In the genomic region with DNA sequence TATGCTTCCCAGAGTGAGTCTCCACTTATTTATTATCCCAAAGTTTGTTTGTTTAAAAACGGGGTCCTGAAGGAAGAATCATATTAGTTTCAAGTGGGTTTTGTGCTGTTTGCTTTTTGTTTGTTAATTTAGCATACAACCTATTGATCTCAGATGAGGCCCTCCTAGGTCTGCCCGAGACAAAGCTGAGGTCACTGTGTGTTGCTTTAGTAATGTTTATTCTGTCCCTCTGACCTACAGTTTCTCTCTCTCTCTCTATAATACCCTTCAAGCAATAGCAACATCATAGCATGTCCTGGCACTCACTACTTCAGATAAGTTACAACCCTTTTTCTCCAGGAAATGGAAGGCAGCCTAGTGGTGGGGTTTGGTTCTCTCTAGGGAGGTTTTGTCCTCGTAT, we compare ENCODE assay signal across 1 cellular context.
TF ChIP-seq lines count a peak whose summit lies in the region.

No MANE protein-coding gene starts in this region.

TF ChIP-seq in HepG2, 621 proteins besides CTCF, POLR2A, EP300 and RAD21 (continued from another document):
- TF ChIP-seq, protein P1, sequence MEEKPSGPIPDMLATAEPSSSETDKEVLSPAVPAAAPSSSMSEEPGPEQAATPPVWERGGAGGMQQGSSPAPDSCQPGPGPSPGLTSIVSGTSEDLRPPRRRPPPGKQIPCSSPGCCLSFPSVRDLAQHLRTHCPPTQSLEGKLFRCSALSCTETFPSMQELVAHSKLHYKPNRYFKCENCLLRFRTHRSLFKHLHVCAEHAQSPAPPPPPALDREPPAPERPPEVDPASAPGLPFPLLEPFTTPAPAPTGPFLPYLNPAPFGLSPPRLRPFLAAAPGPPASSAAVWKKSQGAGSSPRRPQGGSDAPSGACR (CRISPR knock-in tag; IDR thresholded peaks at IDR 0.05), result no peak
- TF ChIP-seq, protein P2, sequence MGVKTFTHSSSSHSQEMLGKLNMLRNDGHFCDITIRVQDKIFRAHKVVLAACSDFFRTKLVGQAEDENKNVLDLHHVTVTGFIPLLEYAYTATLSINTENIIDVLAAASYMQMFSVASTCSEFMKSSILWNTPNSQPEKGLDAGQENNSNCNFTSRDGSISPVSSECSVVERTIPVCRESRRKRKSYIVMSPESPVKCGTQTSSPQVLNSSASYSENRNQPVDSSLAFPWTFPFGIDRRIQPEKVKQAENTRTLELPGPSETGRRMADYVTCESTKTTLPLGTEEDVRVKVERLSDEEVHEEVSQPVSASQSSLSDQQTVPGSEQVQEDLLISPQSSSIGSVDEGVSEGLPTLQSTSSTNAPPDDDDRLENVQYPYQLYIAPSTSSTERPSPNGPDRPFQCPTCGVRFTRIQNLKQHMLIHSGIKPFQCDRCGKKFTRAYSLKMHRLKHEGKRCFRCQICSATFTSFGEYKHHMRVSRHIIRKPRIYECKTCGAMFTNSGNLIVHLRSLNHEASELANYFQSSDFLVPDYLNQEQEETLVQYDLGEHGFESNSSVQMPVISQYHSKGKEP (CRISPR knock-in tag; IDR thresholded peaks at IDR 0.05), result no peak
- TF ChIP-seq REPIN1 (CRISPR knock-in tag; IDR thresholded peaks at IDR 0.05; ENCODE audit: borderline replicate concordance, low read depth) (no peak), RXRB (CRISPR knock-in tag; IDR thresholded peaks at IDR 0.05; ENCODE audit: borderline replicate concordance) (no peak), KDM4B (CRISPR knock-in tag; IDR thresholded peaks at IDR 0.05) (no peak), ZNF792 (CRISPR knock-in tag; IDR thresholded peaks at IDR 0.05) (no peak), TEAD3 (CRISPR knock-in tag; optimal IDR thresholded peaks at IDR 0.05; ENCODE audit: borderline replicate concordance) (no peak), SNRNP70 (IDR thresholded peaks at IDR 0.05; ENCODE audit: low read depth, low read length) (no peak)
